ENCODE assay signal across 29 cellular contexts in the genomic region with DNA sequence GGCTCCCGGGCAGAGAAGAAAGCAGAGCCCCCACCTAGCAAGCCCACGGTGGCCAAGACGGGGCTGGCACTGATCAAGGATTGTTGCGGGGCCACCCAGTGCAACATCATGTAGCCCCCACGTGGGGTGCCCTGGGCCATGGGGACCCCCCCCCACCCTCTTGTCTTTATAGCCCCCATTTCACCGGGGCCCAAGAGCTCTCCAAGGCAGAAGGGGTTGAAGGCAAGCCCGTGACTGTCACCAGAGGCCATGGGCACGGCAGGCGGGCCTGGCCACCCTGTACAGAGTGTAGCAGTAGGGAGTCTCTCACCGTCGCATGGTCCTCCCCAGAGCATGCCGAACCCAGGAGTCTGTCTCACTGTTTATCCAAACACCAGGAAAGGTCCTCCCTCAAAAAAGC. TPM values are rescaled to one million over a fixed set of nuclear protein-coding genes. Genes with fewer than 3 reads are reported as not detected.
DNase-seq lines count a peak whose midpoint lies in the region; ATAC-seq, FAIRE-seq and TF ChIP-seq lines count a peak whose summit lies in the region.
"Had no signal": no experiment of that assay in that cellular context is flagged by ENCODE, and none has a peak within 500 bp of the region (broad histone marks: within the 10 kb centered on the region; RNA-seq: fewer than 3 reads in every experiment).

No MANE protein-coding gene starts in this region.

- no peak overlapping the region for H2AFZ ChIP-seq in HCT116 (ENCODE audit: low read depth, low read length, poor library complexity, severe bottlenecking)

- 98% methylated on average over 12 of the region's 12 CpGs for WGBS in sigmoid colon, 2 donors

- no peak for ATAC-seq in HCT116
- ATAC-seq in GM21619 (IDR thresholded peaks at IDR 0.05; ENCODE audit: unreplicated experiment), result no peak
- ATAC-seq: PC-3, Right ventricle myocardium inferior, SK-N-SH treated with all-trans-retinoic acid at 6 μM for 48 hours had no signal

- TF ChIP-seq POLR2A in HCT116 (IDR thresholded peaks at IDR 0.05; ENCODE audit: borderline replicate concordance, extremely low read depth, insufficient read depth, insufficient read length), result no peak
- no peak for TF ChIP-seq POLR2A in sigmoid colon (IDR thresholded peaks at IDR 0.05)
- TF ChIP-seq POLR2A in GM12891 (IDR thresholded peaks at IDR 0.05; ENCODE audit: low read depth, low read length), result no peak

- no peak overlapping the region for H3K4me3 Mint-ChIP-seq in activated naive CD8-positive, alpha-beta T cell
- no peak overlapping the region for H3K4me3 Mint-ChIP-seq in activated naive CD8-positive, alpha-beta T cell treated with anti-CD3 and anti-CD28 coated beads for 36 hours
- H3K4me3 Mint-ChIP-seq in endothelial cell (ENCODE audit: unreplicated experiment), result peak overlapping the region; percentile 77
- H3K4me3 Mint-ChIP-seq: CD4-positive, alpha-beta memory T cell had no signal

- no peak for DNase-seq in activated naive CD8-positive, alpha-beta T cell treated with anti-CD3 and anti-CD28 coated beads for 36 hours
- DNase-seq in HCT116 (ENCODE audit: low read depth, low spot score), result no peak
- DNase-seq in endothelial cell (ENCODE audit: low spot score), result no peak
- peak; percentile 57 for DNase-seq in sigmoid colon
- no peak for DNase-seq in COLO668 (lab: John Stamatoyannopoulos, UW; ENCODE audit: unreplicated experiment)
- no peak for DNase-seq in GM12891 (ENCODE audit: insufficient read length, low spot score)
- DNase-seq: 8988T; ACHN; CD4-positive, alpha-beta memory T cell; DMS 273 treated with DMSO at 0.1 percent for 48 hours; DMS79; EL; GDM1; KBM-7; MG63; NCI-H1105 treated with DMSO at 0.1 percent for 48 hours; NCI-H1930; NCI-H2107; NCI-H524; NCI-H774; PC-3; SJCRH30 had no signal

- no peak overlapping the region for H3K9ac ChIP-seq in HCT116 (ENCODE audit: low read length)

- H3K9me2 ChIP-seq in HCT116 (ENCODE audit: insufficient read depth), result no peaks in the 10 kb centered on the region

- H3K27me3 ChIP-seq in HCT116 (ENCODE audit: insufficient read depth, low read length) (no peaks in the 10 kb centered on the region), sigmoid colon (no peaks in the 10 kb centered on the region)
- H3K27me3 ChIP-seq: MG63, SJCRH30 had no signal

- peaks cover 27 to 53% of the 10 kb centered on the region in 2 experiments for H3K4me1 ChIP-seq in HCT116 (ENCODE audit: control insufficient read depth in 1 of 2, insufficient read depth in 2 of 2, low read length in 2 of 2)
- H3K4me1 ChIP-seq in sigmoid colon, result peaks cover 0 to 6% (median 4%) of the 10 kb centered on the region in 4 donors

- H3K9me3 Mint-ChIP-seq in activated naive CD8-positive, alpha-beta T cell (ENCODE audit: low read depth), result peaks cover 6% of the 10 kb centered on the region
- H3K9me3 Mint-ChIP-seq in activated naive CD8-positive, alpha-beta T cell treated with anti-CD3 and anti-CD28 coated beads for 36 hours, result peaks cover 18% of the 10 kb centered on the region
- H3K9me3 Mint-ChIP-seq in endothelial cell (ENCODE audit: unreplicated experiment), result peaks cover 19% of the 10 kb centered on the region

- POLR2A ChIA-PET in HCT116 (lab: Charles Lee), result no interaction called here

- no peak for FAIRE-seq in GM12891 (lab: Jason Lieb, UNC)
- FAIRE-seq: GM12892, H54, HTR-8/SVneo had no signal

- H3K27ac ChIP-seq in HCT116 (ENCODE audit: low read depth, low read length), result peak overlapping the region; percentile 4; the same call in 1 of the 2 replicates
- H3K27ac ChIP-seq in sigmoid colon, result no peak overlapping the region
- H3K27ac ChIP-seq: SJCRH30 had no signal

- H3K4me1 Mint-ChIP-seq in activated naive CD8-positive, alpha-beta T cell (ENCODE audit: low read depth), result peaks cover 28% of the 10 kb centered on the region
- peaks cover 21% of the 10 kb centered on the region for H3K4me1 Mint-ChIP-seq in activated naive CD8-positive, alpha-beta T cell treated with anti-CD3 and anti-CD28 coated beads for 36 hours
- H3K4me1 Mint-ChIP-seq in endothelial cell (ENCODE audit: unreplicated experiment), result peaks cover 22% of the 10 kb centered on the region

- no peak overlapping the region for H3K4me2 ChIP-seq in HCT116 (ENCODE audit: low read length)

- BruUV-seq in HCT116 (replicated peaks; lab: Mats Ljungman, UMichigan), result no TSS peak

- no peaks in the 10 kb centered on the region for H3K79me2 ChIP-seq in HCT116 (ENCODE audit: insufficient read depth, low read length)

- no peak for TF ChIP-seq EP300 in sigmoid colon (IDR thresholded peaks at IDR 0.05)

- no peaks in the 10 kb centered on the region; a peak in 1 of 4 replicates for H3K36me3 ChIP-seq in HCT116 (ENCODE audit: control insufficient read depth in 1 of 2, insufficient read depth in 2 of 2, low read length in 2 of 2)
- H3K36me3 ChIP-seq in sigmoid colon, result peaks cover 9 to 50% (median 20%) of the 10 kb centered on the region in 4 donors

- H3K36me3 Mint-ChIP-seq in activated naive CD8-positive, alpha-beta T cell, result peaks cover 25% of the 10 kb centered on the region
- H3K36me3 Mint-ChIP-seq in activated naive CD8-positive, alpha-beta T cell treated with anti-CD3 and anti-CD28 coated beads for 36 hours, result peaks cover 83% of the 10 kb centered on the region
- peaks cover 42% of the 10 kb centered on the region for H3K36me3 Mint-ChIP-seq in endothelial cell (ENCODE audit: low read depth, unreplicated experiment)

- intact Hi-C loops in HCT116 (cut with micrococcal nuclease), result no loop called here
- intact Hi-C loops in sigmoid colon (cut with DNase I), result loop anchor here (10.0 kb wide), 1 partner anchor 62 kb away; no protein-coding TSS in a partner anchor

- H3K9me3 ChIP-seq in HCT116 (ENCODE audit: control insufficient read depth in 1 of 2, insufficient read depth in 1 of 2, low read depth in 1 of 2, low read length in 2 of 2) (no peaks in the 10 kb centered on the region), sigmoid colon (peaks cover 0 to 8% (median 0%) of the 10 kb centered on the region in 4 donors)

- no peaks in the 10 kb centered on the region for H3K27me3 Mint-ChIP-seq in activated naive CD8-positive, alpha-beta T cell
- H3K27me3 Mint-ChIP-seq in activated naive CD8-positive, alpha-beta T cell treated with anti-CD3 and anti-CD28 coated beads for 36 hours, result no peaks in the 10 kb centered on the region
- H3K27me3 Mint-ChIP-seq in endothelial cell (ENCODE audit: unreplicated experiment), result peaks cover 3% of the 10 kb centered on the region
- H3K27me3 Mint-ChIP-seq: CD4-positive, alpha-beta memory T cell had no signal

- no peak for TF ChIP-seq CTCF in HCT116 (IDR thresholded peaks at IDR 0.05 in 2 of 3, conservative IDR thresholded peaks at IDR 0.05 in 1 of 3; ENCODE audit: borderline replicate concordance in 1 of 3, insufficient read depth in 1 of 3, low read depth in 2 of 3, low read length in 2 of 3)
- TF ChIP-seq CTCF in endothelial cell (IDR thresholded peaks at IDR 0.05; ENCODE audit: unreplicated experiment), result no peak
- TF ChIP-seq CTCF in sigmoid colon (IDR thresholded peaks at IDR 0.05), result no peak

- CTCF ChIA-PET in HCT116 (lab: Charles Lee), result no interaction called here

- RAD21 ChIA-PET in HCT116 (lab: Charles Lee; ENCODE audit: low non-redundant PET in 1 of 2, low total read pairs in 2 of 2, uncharacterized antibody in 2 of 2, unreplicated experiment in 2 of 2), result no interaction called here

- peak overlapping the region; percentile 52 for H3K27ac Mint-ChIP-seq in activated naive CD8-positive, alpha-beta T cell
- H3K27ac Mint-ChIP-seq in activated naive CD8-positive, alpha-beta T cell treated with anti-CD3 and anti-CD28 coated beads for 36 hours, result no peak overlapping the region
- no peak overlapping the region for H3K27ac Mint-ChIP-seq in endothelial cell (ENCODE audit: unreplicated experiment)

- no peak for TF ChIP-seq RAD21 in HCT116 (IDR thresholded peaks at IDR 0.05; ENCODE audit: low read depth)

- no peak overlapping the region for H3K4me3 ChIP-seq in HCT116 (replicated peaks in 1 of 2; ENCODE audit: low read depth in 1 of 2, low read length in 2 of 2)
- no peak overlapping the region for H3K4me3 ChIP-seq in sigmoid colon
- H3K4me3 ChIP-seq: MG63, SJCRH30 had no signal

- no peaks in the 10 kb centered on the region for H4K20me1 ChIP-seq in HCT116 (ENCODE audit: insufficient read depth)

TF ChIP-seq in HCT116, 20 proteins besides CTCF, POLR2A, EP300 and RAD21 (continues in another document):
- TF ChIP-seq MAX (IDR thresholded peaks at IDR 0.05), result no peak

TF ChIP-seq in GM12891, 5 proteins besides CTCF, POLR2A, EP300 and RAD21:
- TF ChIP-seq PAX5 (IDR thresholded peaks at IDR 0.05; ENCODE audit: insufficient read depth, low read length, severe bottlenecking) (no peak), SPI1 (IDR thresholded peaks at IDR 0.05; ENCODE audit: low read depth, low read length) (no peak), POLR2AphosphoS5 (IDR thresholded peaks at IDR 0.05; ENCODE audit: low read depth, low read length) (no peak), POU2F2 (IDR thresholded peaks at IDR 0.05; ENCODE audit: low read depth, low read length) (no peak), TAF1 (IDR thresholded peaks at IDR 0.05; ENCODE audit: low read depth, low read length) (no peak)

RNA-seq across cellular contexts. Expression of gene MARF1, which starts 56.2 kb away (rescaled TPM):
- 10 to 100 TPM; 51.0 to 52.1 TPM for total RNA-seq in activated naive CD8-positive, alpha-beta T cell treated with anti-CD3 and anti-CD28 coated beads for 36 hours
- total RNA-seq in HCT116 (2021; ENCODE audit: unreplicated experiment) (59.4 TPM), endothelial cell (ENCODE audit: unreplicated experiment) (55.2 TPM), sigmoid colon (10 to 100 TPM; 43.8 to 76.7 (median 54.8) TPM)
- polyA plus RNA-seq in HCT116 (2012), result 22.0 and 22.9 TPM in 2 replicates
- polyA plus RNA-seq in sigmoid colon, result 10 to 100 TPM; 13.8 to 25.1 (median 13.9) TPM
- polyA plus RNA-seq in GM12891 (2012; ENCODE audit: low read depth, missing spikeins), result 9.9 TPM
